Comparison of ENCODE assay signal across 1 cellular context in the genomic region with DNA sequence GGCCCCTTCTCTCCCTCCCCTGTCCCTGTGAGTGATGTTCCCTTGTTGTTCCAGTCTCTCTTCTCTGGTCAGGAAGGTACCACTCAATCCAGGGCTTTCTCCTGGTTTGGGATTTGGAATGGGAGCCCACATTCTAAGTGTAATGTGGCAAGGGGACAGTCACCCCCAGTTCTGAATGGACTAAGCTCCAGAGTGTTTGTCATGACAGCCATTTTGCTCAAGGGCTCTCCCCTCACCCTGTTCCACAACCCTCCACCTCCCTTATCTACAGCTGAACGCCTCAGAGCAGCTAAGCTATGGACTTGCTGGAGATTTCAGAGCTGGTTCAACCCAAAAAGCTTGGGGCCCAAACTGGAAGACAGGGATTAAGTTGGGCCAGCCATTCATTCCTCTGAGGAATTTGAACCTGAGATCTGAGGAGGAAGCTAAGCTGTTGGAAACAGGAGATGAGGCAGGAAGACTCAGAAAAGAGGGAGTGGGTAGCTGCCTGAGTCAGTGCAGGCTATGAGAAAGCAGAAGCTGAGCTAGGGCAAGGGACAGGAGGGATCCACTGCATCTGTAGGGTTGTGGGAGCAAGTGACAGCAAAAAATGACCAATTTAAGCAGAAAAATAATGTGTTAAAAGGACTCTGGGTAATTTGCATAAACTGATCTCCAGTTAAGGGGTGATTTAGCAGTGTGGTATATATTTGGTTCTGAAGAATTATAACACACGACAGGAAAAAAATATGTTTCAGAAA.
TF ChIP-seq lines count a peak whose summit lies in the region.

No MANE protein-coding gene starts in this region.

TF ChIP-seq in K562, 482 proteins besides CTCF, POLR2A, EP300 and RAD21:
- TF ChIP-seq ZC3H8 (IDR thresholded peaks at IDR 0.05) (no peak), RBM14 (IDR thresholded peaks at IDR 0.05; ENCODE audit: borderline replicate concordance, insufficient read depth, low read depth, low read length) (no peak), CTBP1 (IDR thresholded peaks at IDR 0.05; ENCODE audit: borderline replicate concordance) (0 out of 2 replicates have a peak, but pooled peaks have one; percentile 18)
- TF ChIP-seq, protein P1, sequence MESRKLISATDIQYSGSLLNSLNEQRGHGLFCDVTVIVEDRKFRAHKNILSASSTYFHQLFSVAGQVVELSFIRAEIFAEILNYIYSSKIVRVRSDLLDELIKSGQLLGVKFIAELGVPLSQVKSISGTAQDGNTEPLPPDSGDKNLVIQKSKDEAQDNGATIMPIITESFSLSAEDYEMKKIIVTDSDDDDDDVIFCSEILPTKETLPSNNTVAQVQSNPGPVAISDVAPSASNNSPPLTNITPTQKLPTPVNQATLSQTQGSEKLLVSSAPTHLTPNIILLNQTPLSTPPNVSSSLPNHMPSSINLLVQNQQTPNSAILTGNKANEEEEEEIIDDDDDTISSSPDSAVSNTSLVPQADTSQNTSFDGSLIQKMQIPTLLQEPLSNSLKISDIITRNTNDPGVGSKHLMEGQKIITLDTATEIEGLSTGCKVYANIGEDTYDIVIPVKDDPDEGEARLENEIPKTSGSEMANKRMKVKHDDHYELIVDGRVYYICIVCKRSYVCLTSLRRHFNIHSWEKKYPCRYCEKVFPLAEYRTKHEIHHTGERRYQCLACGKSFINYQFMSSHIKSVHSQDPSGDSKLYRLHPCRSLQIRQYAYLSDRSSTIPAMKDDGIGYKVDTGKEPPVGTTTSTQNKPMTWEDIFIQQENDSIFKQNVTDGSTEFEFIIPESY (CRISPR knock-in tag; IDR thresholded peaks at IDR 0.05) = no peak
- TF ChIP-seq, protein P2, sequence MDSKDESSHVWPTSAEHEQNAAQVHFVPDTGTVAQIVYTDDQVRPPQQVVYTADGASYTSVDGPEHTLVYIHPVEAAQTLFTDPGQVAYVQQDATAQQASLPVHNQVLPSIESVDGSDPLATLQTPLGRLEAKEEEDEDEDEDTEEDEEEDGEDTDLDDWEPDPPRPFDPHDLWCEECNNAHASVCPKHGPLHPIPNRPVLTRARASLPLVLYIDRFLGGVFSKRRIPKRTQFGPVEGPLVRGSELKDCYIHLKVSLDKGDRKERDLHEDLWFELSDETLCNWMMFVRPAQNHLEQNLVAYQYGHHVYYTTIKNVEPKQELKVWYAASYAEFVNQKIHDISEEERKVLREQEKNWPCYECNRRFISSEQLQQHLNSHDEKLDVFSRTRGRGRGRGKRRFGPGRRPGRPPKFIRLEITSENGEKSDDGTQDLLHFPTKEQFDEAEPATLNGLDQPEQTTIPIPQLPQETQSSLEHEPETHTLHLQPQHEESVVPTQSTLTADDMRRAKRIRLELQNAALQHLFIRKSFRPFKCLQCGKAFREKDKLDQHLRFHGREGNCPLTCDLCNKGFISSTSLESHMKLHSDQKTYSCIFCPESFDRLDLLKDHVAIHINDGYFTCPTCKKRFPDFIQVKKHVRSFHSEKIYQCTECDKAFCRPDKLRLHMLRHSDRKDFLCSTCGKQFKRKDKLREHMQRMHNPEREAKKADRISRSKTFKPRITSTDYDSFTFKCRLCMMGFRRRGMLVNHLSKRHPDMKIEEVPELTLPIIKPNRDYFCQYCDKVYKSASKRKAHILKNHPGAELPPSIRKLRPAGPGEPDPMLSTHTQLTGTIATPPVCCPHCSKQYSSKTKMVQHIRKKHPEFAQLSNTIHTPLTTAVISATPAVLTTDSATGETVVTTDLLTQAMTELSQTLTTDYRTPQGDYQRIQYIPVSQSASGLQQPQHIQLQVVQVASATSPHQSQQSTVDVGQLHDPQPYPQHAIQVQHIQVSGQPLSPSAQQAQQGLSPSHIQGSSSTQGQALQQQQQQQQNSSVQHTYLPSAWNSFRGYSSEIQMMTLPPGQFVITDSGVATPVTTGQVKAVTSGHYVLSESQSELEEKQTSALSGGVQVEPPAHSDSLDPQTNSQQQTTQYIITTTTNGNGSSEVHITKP (IDR thresholded peaks at IDR 0.05; ENCODE audit: partially characterized antibody) = peak; percentile 60
- TF ChIP-seq, protein P3, sequence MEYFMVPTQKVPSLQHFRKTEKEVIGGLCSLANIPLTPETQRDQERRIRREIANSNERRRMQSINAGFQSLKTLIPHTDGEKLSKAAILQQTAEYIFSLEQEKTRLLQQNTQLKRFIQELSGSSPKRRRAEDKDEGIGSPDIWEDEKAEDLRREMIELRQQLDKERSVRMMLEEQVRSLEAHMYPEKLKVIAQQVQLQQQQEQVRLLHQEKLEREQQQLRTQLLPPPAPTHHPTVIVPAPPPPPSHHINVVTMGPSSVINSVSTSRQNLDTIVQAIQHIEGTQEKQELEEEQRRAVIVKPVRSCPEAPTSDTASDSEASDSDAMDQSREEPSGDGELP (CRISPR knock-in tag; IDR thresholded peaks at IDR 0.05; ENCODE audit: borderline replicate concordance) = no peak
